18 cellular contexts compared by ENCODE assay signal in the genomic region with DNA sequence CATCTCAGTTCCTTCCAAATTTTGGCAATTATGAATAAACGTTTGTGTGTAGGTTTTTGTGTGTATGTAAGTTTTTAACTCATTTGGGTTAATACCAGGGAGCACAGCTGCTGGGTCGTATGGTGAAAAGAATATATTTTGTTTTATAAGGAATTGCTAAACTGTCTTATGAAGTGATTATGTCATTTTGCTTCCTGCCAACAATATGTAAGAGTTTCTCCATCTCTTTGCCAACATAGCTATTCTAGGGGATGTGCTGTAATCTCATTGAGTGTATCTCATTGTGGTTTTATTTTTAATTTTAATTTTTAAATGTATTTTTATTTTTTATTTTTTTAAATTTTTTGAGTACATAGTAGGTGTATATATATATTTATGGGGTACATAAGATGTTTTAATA.
"Had no signal": no experiment of that assay in that cellular context is flagged by ENCODE, and none has a peak within 500 bp of the region (broad histone marks: within the 10 kb centered on the region; RNA-seq: fewer than 3 reads in every experiment).

No MANE protein-coding gene starts in this region.

- H3K4me1 ChIP-seq: adrenal gland, pancreas, upper lobe of right lung had no signal

- H3K9me3 ChIP-seq: adrenal gland, esophagus muscularis mucosa, pancreas, thoracic aorta, upper lobe of right lung had no signal

- H3K27ac ChIP-seq: adrenal gland, esophagus muscularis mucosa, pancreas, spleen, thoracic aorta, upper lobe of right lung had no signal

- H3K27ac Mint-ChIP-seq: activated naive CD4-positive, alpha-beta T cell treated with anti-CD3 and anti-CD28 coated beads, Interleukin-2, amount 10 ng/mL, durations not matched to agents 7 days and 5 days; stimulated activated naive CD8-positive, alpha-beta T cell treated with anti-CD3 and anti-CD28 coated beads, Interleukin-15, Interleukin-2, amounts not matched to agents 100 ng/mL and 50 ng/mL, for 24 hours had no signal

- H3K4me3 Mint-ChIP-seq: activated naive CD4-positive, alpha-beta T cell treated with anti-CD3 and anti-CD28 coated beads, Interleukin-2, amount 10 ng/mL, durations not matched to agents 7 days and 5 days; central memory CD8-positive, alpha-beta T cell; naive B cell; stimulated activated naive CD8-positive, alpha-beta T cell treated with anti-CD3 and anti-CD28 coated beads, Interleukin-15, Interleukin-2, amounts not matched to agents 100 ng/mL and 50 ng/mL, for 24 hours had no signal

- DNase-seq: activated CD4-positive, alpha-beta T cell treated with anti-CD3 and anti-CD28 coated beads, Interleukin-2, amount 50 U/mL, for 48 hours; activated naive CD4-positive, alpha-beta T cell treated with anti-CD3 and anti-CD28 coated beads, Interleukin-2, amount 10 ng/mL, durations not matched to agents 7 days and 5 days; adrenal gland; cortex of kidney; effector CD4-positive, alpha-beta T cell; islet precursor cell; mammary epithelial cell; naive B cell; pancreas; spleen; T-helper 9 cell; upper lobe of right lung had no signal

- ATAC-seq: left lobe of liver, pancreas, sciatic nerve, upper lobe of right lung had no signal

- H3K27me3 ChIP-seq: adrenal gland, esophagus muscularis mucosa, pancreas, spleen, upper lobe of right lung had no signal

- H3K27me3 Mint-ChIP-seq: activated naive CD4-positive, alpha-beta T cell treated with anti-CD3 and anti-CD28 coated beads, Interleukin-2, amount 10 ng/mL, durations not matched to agents 7 days and 5 days; central memory CD8-positive, alpha-beta T cell; naive B cell; stimulated activated naive CD8-positive, alpha-beta T cell treated with anti-CD3 and anti-CD28 coated beads, Interleukin-15, Interleukin-2, amounts not matched to agents 100 ng/mL and 50 ng/mL, for 24 hours had no signal

- H3K9me3 Mint-ChIP-seq: central memory CD8-positive, alpha-beta T cell; stimulated activated naive CD8-positive, alpha-beta T cell treated with anti-CD3 and anti-CD28 coated beads, Interleukin-15, Interleukin-2, amounts not matched to agents 100 ng/mL and 50 ng/mL, for 24 hours had no signal

- H3K4me3 ChIP-seq: adrenal gland, esophagus muscularis mucosa, pancreas, spleen, thoracic aorta, upper lobe of right lung had no signal
